Comparison of ENCODE assay signal across 9 cellular contexts in genomic region chr7:158819571-158820203, GRCh38.
DNase-seq lines count a peak whose midpoint lies in the region; ATAC-seq lines count a peak whose summit lies in the region.
"Had no signal": no experiment of that assay in that cellular context is flagged by ENCODE, and none has a peak within 500 bp of the region (broad histone marks: within the 10 kb centered on the region; RNA-seq: fewer than 3 reads in every experiment).

No MANE protein-coding gene starts in this region.

- H3K27me3 ChIP-seq in ACC112 (ENCODE audit: insufficient read depth, low read length) (no peaks in the 10 kb centered on the region), HUES6 (ENCODE audit: control insufficient read depth, insufficient read depth, low read length) (no peaks in the 10 kb centered on the region)

- H3K9ac ChIP-seq in HUES6 (ENCODE audit: low read length), result no peak overlapping the region

- H3K79me2 ChIP-seq in ACC112 (ENCODE audit: control insufficient read depth, insufficient read depth, low read length, unreplicated experiment), result peaks cover 76% of the 10 kb centered on the region

- peaks cover 3% of the 10 kb centered on the region for H3K36me3 Mint-ChIP-seq in activated naive CD4-positive, alpha-beta T cell treated with anti-CD3 and anti-CD28 coated beads, Interleukin-2, amount 50 U/mL, for 24 hours
- H3K36me3 Mint-ChIP-seq in memory B cell, result no peaks in the 10 kb centered on the region

- peaks cover 90% of the 10 kb centered on the region for H3K4me1 Mint-ChIP-seq in activated naive CD4-positive, alpha-beta T cell treated with anti-CD3 and anti-CD28 coated beads, Interleukin-2, amount 50 U/mL, for 24 hours
- peaks cover 39% of the 10 kb centered on the region for H3K4me1 Mint-ChIP-seq in memory B cell

- H3K27ac ChIP-seq in ACC112 (ENCODE audit: low read depth, low read length) (peak overlapping the region; percentile 98), HUES6 (ENCODE audit: low read depth, low read length) (peak overlapping the region; percentile 90; the same call in 1 of the 2 replicates)

- H3K27me3 Mint-ChIP-seq in activated naive CD4-positive, alpha-beta T cell treated with anti-CD3 and anti-CD28 coated beads, Interleukin-2, amount 50 U/mL, for 24 hours, result no peaks in the 10 kb centered on the region
- H3K27me3 Mint-ChIP-seq in memory B cell, result no peaks in the 10 kb centered on the region

- DNase-seq in memory B cell (ENCODE audit: low spot score in 2 of 2) (no peak), NCI-H2196 (lab: John Stamatoyannopoulos, UW; ENCODE audit: unreplicated experiment) (no peak), retina (no peak), C1 segment of cervical spinal cord (lab: John Stamatoyannopoulos, UW) (no peak)
- DNase-seq: NCI-H1436 treated with DMSO at 0.1 percent for 48 hours had no signal

- H2AFZ ChIP-seq in ACC112 (ENCODE audit: low read length, unreplicated experiment), result no peak overlapping the region

- peak overlapping the region; percentile 89 for H3K4me3 Mint-ChIP-seq in activated naive CD4-positive, alpha-beta T cell treated with anti-CD3 and anti-CD28 coated beads, Interleukin-2, amount 50 U/mL, for 24 hours
- no peak overlapping the region for H3K4me3 Mint-ChIP-seq in memory B cell

- H3K4me3 ChIP-seq in ACC112 (ENCODE audit: low read depth, low read length) (peak overlapping the region; percentile 62), HUES6 (ENCODE audit: low read depth, low read length) (no peak overlapping the region)

- H3K27ac Mint-ChIP-seq in activated naive CD4-positive, alpha-beta T cell treated with anti-CD3 and anti-CD28 coated beads, Interleukin-2, amount 50 U/mL, for 24 hours, result peak overlapping the region; percentile 98
- H3K27ac Mint-ChIP-seq in memory B cell, result peak overlapping the region; percentile 97

- H3K4me1 ChIP-seq in ACC112 (ENCODE audit: control insufficient read depth, insufficient read depth, low read length, unreplicated experiment) (peaks cover 66% of the 10 kb centered on the region), HUES6 (ENCODE audit: control insufficient read depth, insufficient read depth, low read length) (peaks cover 67% of the 10 kb centered on the region)

- no peaks in the 10 kb centered on the region for H3K9me3 Mint-ChIP-seq in activated naive CD4-positive, alpha-beta T cell treated with anti-CD3 and anti-CD28 coated beads, Interleukin-2, amount 50 U/mL, for 24 hours
- no peaks in the 10 kb centered on the region for H3K9me3 Mint-ChIP-seq in memory B cell

- no peaks in the 10 kb centered on the region for H3K36me3 ChIP-seq in ACC112 (ENCODE audit: insufficient read depth, low read length)
- H3K36me3 ChIP-seq in HUES6 (ENCODE audit: control insufficient read depth, insufficient read depth, low read length), result no peaks in the 10 kb centered on the region

- H3K9me3 ChIP-seq in HUES6 (ENCODE audit: control insufficient read depth, insufficient read depth, low read depth, low read length), result no peaks in the 10 kb centered on the region

- ATAC-seq in memory B cell (ENCODE audit: low read depth) (no peak), GM18858 (IDR thresholded peaks at IDR 0.05; ENCODE audit: unreplicated experiment) (no peak)
